1 cellular context compared by ENCODE assay signal in genomic region chr1:198607714-198608113, GRCh38.
TF ChIP-seq lines count a peak whose summit lies in the region.

No MANE protein-coding gene starts in this region.

TF ChIP-seq in IMR-90, 13 proteins besides CTCF, POLR2A, EP300 and RAD21 (continued from another document):
- TF ChIP-seq USF2 (IDR thresholded peaks at IDR 0.05; ENCODE audit: low read depth, low read length) (no peak), ELK1 (IDR thresholded peaks at IDR 0.05; ENCODE audit: borderline replicate concordance, low read depth, low read length) (no peak), SMC3 (IDR thresholded peaks at IDR 0.05; ENCODE audit: low read depth, low read length) (no peak), MXI1 (IDR thresholded peaks at IDR 0.05; ENCODE audit: borderline replicate concordance, low read depth, low read length) (no peak), FOS (IDR thresholded peaks at IDR 0.05; ENCODE audit: low read depth, low read length) (no peak), CHD1 (IDR thresholded peaks at IDR 0.05; ENCODE audit: low read depth, low read length) (no peak), NFE2L2 (IDR thresholded peaks at IDR 0.05; ENCODE audit: low read depth, low read length) (no peak), RFX5 (IDR thresholded peaks at IDR 0.05; ENCODE audit: low read depth, low read length) (no peak), BHLHE40 (IDR thresholded peaks at IDR 0.05; ENCODE audit: low read depth, low read length) (no peak), MAFK (IDR thresholded peaks at IDR 0.05; ENCODE audit: low read depth, low read length) (no peak), CEBPB (IDR thresholded peaks at IDR 0.05; ENCODE audit: low read depth, low read length) (no peak)
